In the genomic region with DNA sequence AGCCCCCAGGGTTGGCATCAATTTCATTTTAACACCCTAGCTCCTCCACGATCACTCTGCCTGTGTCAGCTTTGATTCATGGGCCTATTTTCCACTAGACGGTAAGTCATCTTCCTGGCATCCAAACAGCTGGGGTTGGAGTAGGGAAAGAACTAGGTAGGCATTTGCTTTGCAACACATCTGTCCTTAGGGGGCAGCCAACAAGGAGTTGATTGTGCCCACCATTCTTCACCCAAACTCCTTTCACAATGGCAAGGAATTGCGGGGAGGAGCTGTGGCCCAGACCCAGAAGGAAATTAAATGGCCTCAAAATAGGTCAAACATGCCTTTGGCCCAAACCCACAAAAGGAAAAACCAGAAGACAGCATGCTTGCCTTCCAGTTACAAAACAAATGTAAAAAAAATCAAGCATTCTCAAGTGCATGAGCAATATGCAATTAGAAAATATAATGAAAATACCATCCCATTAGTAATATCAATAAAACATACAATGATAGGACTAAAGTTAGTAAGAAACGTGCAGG, we compare ENCODE assay signal across 20 cellular contexts.
DNase-seq lines count a peak whose midpoint lies in the region; ATAC-seq, FAIRE-seq and TF ChIP-seq lines count a peak whose summit lies in the region.
"Had no signal": no experiment of that assay in that cellular context is flagged by ENCODE, and none has a peak within 500 bp of the region (broad histone marks: within the 10 kb centered on the region; RNA-seq: fewer than 3 reads in every experiment).

No MANE protein-coding gene starts in this region.

- H3K27me3 Mint-ChIP-seq in CD4-positive, alpha-beta T cell: peaks cover 48% of the 10 kb centered on the region

- CTCF ChIA-PET in CD4-positive, alpha-beta T cell (lab: Charles Lee): interaction anchor here (0.6 to 3.6 kb wide), 2 partner anchors 25 to 183 kb away, joined by 3 to 32 read pairs; no protein-coding TSS in a partner anchor

- no peaks in the 10 kb centered on the region for H3K4me1 ChIP-seq in kidney (ENCODE audit: control insufficient read depth in 1 of 2, insufficient read depth in 1 of 2, low read depth in 1 of 2, low read length in 2 of 2)
- H3K4me1 ChIP-seq: BLaER1 treated with 17β-estradiol and CSF1 and Interleukin-3, amounts not matched to agents 10 nM and 100 nM had no signal

- H3K27ac ChIP-seq in CD4-positive, alpha-beta T cell (ENCODE audit: low read depth, low read length): no peak overlapping the region
- no peak overlapping the region for H3K27ac ChIP-seq in kidney (ENCODE audit: low read depth in 2 of 2, low read length in 2 of 2)
- H3K27ac ChIP-seq: BLaER1 treated with 17β-estradiol and CSF1 and Interleukin-3, amounts not matched to agents 10 nM and 100 nM; HL-60 had no signal

- H3K36me3 ChIP-seq in H7 (replicated peaks; ENCODE audit: control insufficient read depth, insufficient read depth, low read length): no peaks in the 10 kb centered on the region
- no peaks in the 10 kb centered on the region for H3K36me3 ChIP-seq in kidney (ENCODE audit: control insufficient read depth in 1 of 2, insufficient read depth in 2 of 2, low read length in 2 of 2)
- H3K36me3 ChIP-seq: BLaER1 treated with 17β-estradiol and CSF1 and Interleukin-3, amounts not matched to agents 10 nM and 100 nM had no signal

- H3K4me3 ChIP-seq in H7 (ENCODE audit: insufficient read depth, low read depth, low read length) (no peak overlapping the region), kidney (ENCODE audit: low read length in 2 of 2) (no peak overlapping the region)
- H3K4me3 ChIP-seq: BLaER1 treated with 17β-estradiol and CSF1 and Interleukin-3, amounts not matched to agents 10 nM and 100 nM had no signal

- no peak overlapping the region for H3K9ac ChIP-seq in kidney (ENCODE audit: low read length in 2 of 2)
- H3K9ac ChIP-seq: BLaER1 treated with 17β-estradiol and CSF1 and Interleukin-3, amounts not matched to agents 10 nM and 100 nM had no signal

- no peak for ATAC-seq in CD4-positive, alpha-beta T cell (ENCODE audit: poor library complexity)
- ATAC-seq in GM18519 (IDR thresholded peaks at IDR 0.05; ENCODE audit: low FRiP score, unreplicated experiment): no peak
- ATAC-seq: HepG2 had no signal

- no peaks in the 10 kb centered on the region for H3K4me1 Mint-ChIP-seq in CD4-positive, alpha-beta T cell (ENCODE audit: low read depth)
- H3K4me1 Mint-ChIP-seq: B cell, H9, IgD-negative memory B cell had no signal

- POLR2A ChIA-PET in CD4-positive, alpha-beta T cell (lab: Charles Lee): no interaction called here

- intact Hi-C loops in CD4-positive, alpha-beta T cell (cut with DNase I, micrococcal nuclease): no loop called here
- intact Hi-C loops in kidney (cut with DNase I): no loop called here

- H3K36me3 Mint-ChIP-seq in CD4-positive, alpha-beta T cell (ENCODE audit: low read depth): no peaks in the 10 kb centered on the region
- H3K36me3 Mint-ChIP-seq: CD8-positive, alpha-beta memory T cell; IgD-negative memory B cell had no signal

- H3K9me3 ChIP-seq in CD4-positive, alpha-beta T cell (ENCODE audit: control insufficient read depth, low read length): no peaks in the 10 kb centered on the region
- no peaks in the 10 kb centered on the region for H3K9me3 ChIP-seq in kidney (ENCODE audit: control insufficient read depth in 1 of 2, low read length in 2 of 2)
- H3K9me3 ChIP-seq: BLaER1 treated with 17β-estradiol and CSF1 and Interleukin-3, amounts not matched to agents 10 nM and 100 nM had no signal

- TF ChIP-seq CTCF in D721Med (IDR thresholded peaks at IDR 0.05; ENCODE audit: insufficient read depth, missing control alignments): no peak
- no peak for TF ChIP-seq CTCF in CD4-positive, alpha-beta T cell (IDR thresholded peaks at IDR 0.05)
- no peak for TF ChIP-seq CTCF in kidney (IDR thresholded peaks at IDR 0.05; ENCODE audit: borderline replicate concordance, extremely low read depth, insufficient read depth)

- H3K27me3 ChIP-seq in H7 (ENCODE audit: control insufficient read depth, insufficient read depth, low read length): no peaks in the 10 kb centered on the region
- peaks cover 10% of the 10 kb centered on the region for H3K27me3 ChIP-seq in CD4-positive, alpha-beta T cell (ENCODE audit: control insufficient read depth, insufficient read depth, low read length)
- H3K27me3 ChIP-seq: BLaER1 treated with 17β-estradiol and CSF1 and Interleukin-3, amounts not matched to agents 10 nM and 100 nM had no signal

- no peak overlapping the region for H3K27ac Mint-ChIP-seq in CD4-positive, alpha-beta T cell
- H3K27ac Mint-ChIP-seq: B cell; CD8-positive, alpha-beta memory T cell; H9 had no signal

- H3K9me3 Mint-ChIP-seq in CD4-positive, alpha-beta T cell: no peaks in the 10 kb centered on the region
- H3K9me3 Mint-ChIP-seq: CD8-positive, alpha-beta memory T cell; H9; IgD-negative memory B cell had no signal

- FAIRE-seq in D721Med (lab: Jason Lieb, UNC) (no peak), kidney (lab: Jason Lieb, UNC) (no peak)
- FAIRE-seq: GM18507, HepG2 had no signal

- DNase-seq in D721Med (ENCODE audit: insufficient read length, low spot score) (peak; percentile 2), H7 (peak; percentile 8), cerebellar cortex (ENCODE audit: low spot score) (peak; percentile 85), mucosa of gallbladder (ENCODE audit: low spot score) (peak; percentile 2), superior temporal gyrus (ENCODE audit: extremely low spot score) (no peak), kidney (no peak)
- DNase-seq in CD4-positive, alpha-beta T cell: no peak
- DNase-seq: CD8-positive, alpha-beta memory T cell; COR-L47; GDM1; GOT3; H9; KBM-7 had no signal

- no peak overlapping the region for H3K4me3 Mint-ChIP-seq in CD4-positive, alpha-beta T cell
- H3K4me3 Mint-ChIP-seq: B cell; CD8-positive, alpha-beta memory T cell; H9; IgD-negative memory B cell had no signal

Comparison
In these comparisons a context has a peak if more than half of its experiments do, and no peak if none do; other contexts are left out.
1. DNase-seq: peak in D721Med (single experiment), H7 (single experiment), cerebellar cortex (single experiment) and mucosa of gallbladder (single experiment); none in superior temporal gyrus (single experiment), CD4-positive, alpha-beta T cell (0 of 10) and kidney (single experiment).